ENCODE assay signal across 8 cellular contexts in genomic region chr15:70095387-70096214, GRCh38. TPM values are rescaled to one million over a fixed set of nuclear protein-coding genes. Genes with fewer than 3 reads are reported as not detected.
DNase-seq lines count a peak whose midpoint lies in the region; ATAC-seq and TF ChIP-seq lines count a peak whose summit lies in the region.

No MANE protein-coding gene starts in this region.

- H3K4me3 ChIP-seq in ACC112 (ENCODE audit: low read depth, low read length) = peak overlapping the region; percentile 99
- peak overlapping the region; percentile 92 for H3K4me3 ChIP-seq in HEK293 (ENCODE audit: low read depth, low read length)
- H3K4me3 ChIP-seq in WI38 (ENCODE audit: low read depth, low read length) = peak overlapping the region; percentile 87
- peak overlapping the region; percentile 82 for H3K4me3 ChIP-seq in mononuclear cell (ENCODE audit: low read length)
- H3K4me3 ChIP-seq in stomach smooth muscle (ENCODE audit: low read length in 2 of 2) = peak overlapping the region; percentile 88 to 93

- POLR2A ChIA-PET in HEK293 (lab: Yijun Ruan, JAX) = interaction anchor here (0.6 to 4.2 kb wide), 15 partner anchors 15 to 436 kb away, joined by 3 to 31 read pairs (median 3); no protein-coding TSS in a partner anchor

- H3K27me3 ChIP-seq in ACC112 (ENCODE audit: insufficient read depth, low read length) (no peaks in the 10 kb centered on the region), mononuclear cell (ENCODE audit: insufficient read depth, low read length) (no peaks in the 10 kb centered on the region), stomach smooth muscle (ENCODE audit: control insufficient read depth in 1 of 2, insufficient read depth in 2 of 2, low read length in 2 of 2) (no peaks in the 10 kb centered on the region)

- H3K27ac ChIP-seq in ACC112 (ENCODE audit: low read depth, low read length) (peak overlapping the region; percentile 54; the same call in 1 of the 2 replicates), HEK293 (ENCODE audit: extremely low read depth, low read depth, low read length) (peak overlapping the region; percentile 99), stomach smooth muscle (ENCODE audit: low read length) (peak overlapping the region; percentile 95)

- no peak for ATAC-seq in GM21529 (IDR thresholded peaks at IDR 0.05; ENCODE audit: unreplicated experiment)

- H3K9ac ChIP-seq in stomach smooth muscle (ENCODE audit: low read length in 2 of 2) = peak overlapping the region; percentile 42 to 79

- peak; percentile 35 for DNase-seq in dermis blood vessel endothelial cell
- no peak for DNase-seq in Ammon's horn (ENCODE audit: low spot score)

- H3K4me1 ChIP-seq in ACC112 (ENCODE audit: control insufficient read depth, insufficient read depth, low read length, unreplicated experiment) (peaks cover 44% of the 10 kb centered on the region), HEK293 (ENCODE audit: control insufficient read depth, insufficient read depth, low read length) (peaks cover 43% of the 10 kb centered on the region), mononuclear cell (ENCODE audit: insufficient read depth, low read length) (peaks cover 72% of the 10 kb centered on the region), stomach smooth muscle (ENCODE audit: control insufficient read depth, insufficient read depth, low read length) (peaks cover 54% of the 10 kb centered on the region)

- CTCF ChIA-PET in HEK293 (lab: Yijun Ruan, JAX) = interaction anchor here (0.5 to 1.3 kb wide), 6 partner anchors 84 to 473 kb away, joined by 3 to 4 read pairs (median 3); no protein-coding TSS in a partner anchor

- H2AFZ ChIP-seq in ACC112 (ENCODE audit: low read length, unreplicated experiment) = peak overlapping the region; percentile 20

- TF ChIP-seq CTCF in HEK293 (tag by site-specific recombination; IDR thresholded peaks at IDR 0.05) = no peak
- no peak for TF ChIP-seq CTCF in WI38 (IDR thresholded peaks at IDR 0.05; ENCODE audit: low read depth, low read length)

- H3K9me3 ChIP-seq in HEK293 (ENCODE audit: control insufficient read depth, insufficient read depth, low read depth, low read length) = no peaks in the 10 kb centered on the region
- no peaks in the 10 kb centered on the region for H3K9me3 ChIP-seq in mononuclear cell (ENCODE audit: low read depth, low read length)
- H3K9me3 ChIP-seq in stomach smooth muscle (ENCODE audit: control insufficient read depth in 2 of 2, low read length in 2 of 2) = no peaks in the 10 kb centered on the region

- peaks cover 68% of the 10 kb centered on the region for H3K79me2 ChIP-seq in ACC112 (ENCODE audit: control insufficient read depth, insufficient read depth, low read length, unreplicated experiment)

- H3K36me3 ChIP-seq in ACC112 (ENCODE audit: insufficient read depth, low read length) = peaks cover 14% of the 10 kb centered on the region; the same call in 1 of the 2 replicates
- H3K36me3 ChIP-seq in HEK293 (ENCODE audit: control insufficient read depth in 2 of 2, insufficient read depth in 1 of 2, low read length in 2 of 2) = peaks cover 19 to 47% of the 10 kb centered on the region in 2 experiments
- peaks cover 0 to 11% of the 10 kb centered on the region in 2 donors for H3K36me3 ChIP-seq in stomach smooth muscle (ENCODE audit: control insufficient read depth in 2 of 2, insufficient read depth in 2 of 2, low read length in 2 of 2)

TF ChIP-seq in HEK293, 187 proteins besides CTCF, POLR2A, EP300 and RAD21 (continues in another document):
- TF ChIP-seq ZNF518A (tag by site-specific recombination; conservative IDR thresholded peaks at IDR 0.05; ENCODE audit: low read depth) (no peak), ZNF174 (tag by site-specific recombination; IDR thresholded peaks at IDR 0.05) (no peak), ZNF707 (tag by site-specific recombination; IDR thresholded peaks at IDR 0.05) (no peak), ZNF114 (tag by site-specific recombination; IDR thresholded peaks at IDR 0.05) (no peak), ZFP41 (tag by site-specific recombination; IDR thresholded peaks at IDR 0.05; ENCODE audit: borderline replicate concordance) (no peak), ZBTB6 (tag by site-specific recombination; IDR thresholded peaks at IDR 0.05) (peak; percentile 95), FEZF1 (tag by site-specific recombination; IDR thresholded peaks at IDR 0.05) (peak; percentile 47; the same call in 1 of the 2 replicates), ZNF426 (tag by site-specific recombination; IDR thresholded peaks at IDR 0.05) (no peak), ZNF488 (tag by site-specific recombination; IDR thresholded peaks at IDR 0.05) (no peak), ZBTB11 (tag by site-specific recombination; conservative IDR thresholded peaks at IDR 0.05; ENCODE audit: low read depth) (0 out of 2 replicates have a peak, but pooled peaks have one; percentile 21), ZNF623 (tag by site-specific recombination; IDR thresholded peaks at IDR 0.05) (no peak), ZEB2 (tag by site-specific recombination; IDR thresholded peaks at IDR 0.05) (no peak)

RNA-seq across cellular contexts. Expression of gene TLE3, which starts 2.1 kb away (rescaled TPM):
- total RNA-seq in dermis blood vessel endothelial cell = 25.4 and 38.3 TPM in 2 replicates
- 196 TPM for total RNA-seq in mononuclear cell
